8 cellular contexts compared by ENCODE assay signal in genomic region chr1:11731719-11732283, GRCh38. TPM values are rescaled to one million over a fixed set of nuclear protein-coding genes. Genes with fewer than 3 reads are reported as not detected.
DNase-seq lines count a peak whose midpoint lies in the region; TF ChIP-seq lines count a peak whose summit lies in the region.

No MANE protein-coding gene starts in this region.

- H3K27ac ChIP-seq in brain microvascular endothelial cell (peak overlapping the region; percentile 36), sigmoid colon (peak overlapping the region; percentile 84 to 85 (median 84))

- intact Hi-C loops in sigmoid colon (cut with DNase I), result loop anchor here (10.0 kb wide), 1 partner anchor 457 kb away; the partner anchor contains the start of gene UBIAD1

- peaks cover 0 to 46% (median 27%) of the 10 kb centered on the region in 4 donors for H3K4me1 ChIP-seq in sigmoid colon

- TF ChIP-seq EP300 in sigmoid colon (IDR thresholded peaks at IDR 0.05), result peak in 2 of 4 donors; percentile 2 to 9

- WGBS in sigmoid colon, 2 donors, result 35 to 68% methylated on average over 17 of the region's 17 CpGs

- TF ChIP-seq CTCF in brain microvascular endothelial cell (IDR thresholded peaks at IDR 0.05; ENCODE audit: low read depth, low read length, missing control alignments) (no peak), sigmoid colon (IDR thresholded peaks at IDR 0.05) (no peak)

- H3K27me3 Mint-ChIP-seq in immature natural killer cell (ENCODE audit: low read depth in 3 of 3), result peaks cover 3 to 15% (median 5%) of the 10 kb centered on the region in 3 donors

- H3K36me3 ChIP-seq in brain microvascular endothelial cell (replicated peaks), result no peaks in the 10 kb centered on the region
- no peaks in the 10 kb centered on the region for H3K36me3 ChIP-seq in sigmoid colon

- TF ChIP-seq POLR2A in sigmoid colon (IDR thresholded peaks at IDR 0.05), result no peak

- H3K4me1 Mint-ChIP-seq in immature natural killer cell, result peaks cover 54 to 76% of the 10 kb centered on the region in 2 donors

- H3K4me3 ChIP-seq in brain microvascular endothelial cell (ENCODE audit: low read depth, low read length) (no peak overlapping the region), sigmoid colon (peak overlapping the region; percentile 31 to 49 (median 46))

- H3K36me3 Mint-ChIP-seq in immature natural killer cell, result no peaks in the 10 kb centered on the region

- H3K27ac Mint-ChIP-seq in immature natural killer cell, result peak overlapping the region; percentile 84 to 97 (median 93)

- no peaks in the 10 kb centered on the region for H3K9me3 ChIP-seq in sigmoid colon

- peak overlapping the region; percentile 83 to 94 (median 88) for H3K4me3 Mint-ChIP-seq in immature natural killer cell

- H3K9me3 Mint-ChIP-seq in immature natural killer cell, result no peaks in the 10 kb centered on the region

- H3K27me3 ChIP-seq in brain microvascular endothelial cell (replicated peaks) (no peaks in the 10 kb centered on the region), sigmoid colon (no peaks in the 10 kb centered on the region)

- DNase-seq in COLO668 (lab: John Stamatoyannopoulos, UW; ENCODE audit: unreplicated experiment) (peak; percentile 50), NCI-H2029 treated with DMSO at 0.1 percent for 48 hours (lab: John Stamatoyannopoulos, UW) (peak; percentile 7), brain microvascular endothelial cell (peak; percentile 48), immature natural killer cell (peak in 2 of 3 donors; percentile 17 to 41), sigmoid colon (peak; percentile 94), HK-2 (ENCODE audit: unreplicated experiment) (no peak), NCI-H1417 (lab: John Stamatoyannopoulos, UW) (no peak)
- no peak for DNase-seq in stimulated activated CD8-positive, alpha-beta memory T cell treated with anti-CD3 and anti-CD28 coated beads, Interleukin-4, amount 100 ng/mL, for 48 hours

- in situ Hi-C loops in brain microvascular endothelial cell (cut with HindIII; ENCODE audit: low pct_ligation_motif_present, low sequenced_read_pairs), result no loop called here

RNA-seq across cellular contexts. Expression of gene AGTRAP, which starts 4.1 kb away (rescaled TPM):
- polyA plus RNA-seq in immature natural killer cell (100 to 1,000 TPM; 319 to 591 (median 324) TPM), sigmoid colon (10 to 100 TPM in 2 of 3 donors, 1 to 10 TPM in 1; 6.7 to 57.3 (median 12.0) TPM)
- 10 to 100 TPM; 22.8 to 58.3 (median 33.6) TPM for total RNA-seq in sigmoid colon

RNA-seq across cellular contexts. Expression of gene C1orf167, which starts 30.2 kb away (rescaled TPM):
- polyA plus RNA-seq in immature natural killer cell, result 1 to 10 TPM in 1 of 3 donors, not detected in 2; 3.0 TPM
- total RNA-seq in sigmoid colon, result 1 to 10 TPM in 2 of 4 donors, under 1 TPM in 1, not detected in 1; 0.66 to 1.8 (median 1.1) TPM
- polyA plus RNA-seq in sigmoid colon, result 1 to 10 TPM; 1.6 to 2.4 (median 2.2) TPM

RNA-seq across cellular contexts. Expression of gene DRAXIN, which starts 40.3 kb away (rescaled TPM):
- under 1 TPM; 0.29 to 0.94 (median 0.58) TPM for polyA plus RNA-seq in immature natural killer cell
- total RNA-seq in sigmoid colon, result under 1 TPM in 2 of 4 donors, not detected in 2; 0.28 to 0.36 TPM
- polyA plus RNA-seq in sigmoid colon, result under 1 TPM in 1 of 3 donors, not detected in 2; 0.13 TPM

RNA-seq across cellular contexts. Expression of gene MAD2L2, which starts 50.9 kb away (rescaled TPM):
- 100 to 1,000 TPM; 103 to 182 (median 163) TPM for polyA plus RNA-seq in immature natural killer cell
- total RNA-seq in sigmoid colon, result 10 to 100 TPM; 28.2 to 57.9 (median 41.4) TPM
- polyA plus RNA-seq in sigmoid colon, result 10 to 100 TPM in 2 of 3 donors, 1 to 10 TPM in 1; 8.8 to 26.4 (median 15.0) TPM

Comparison
In these comparisons a context has a peak if more than half of its experiments do, and no peak if none do; other contexts are left out.
1. DNase-seq: peak in COLO668 (single experiment), NCI-H2029 treated with DMSO at 0.1 percent for 48 hours (single experiment), brain microvascular endothelial cell (single experiment), immature natural killer cell (2 of 3) and sigmoid colon (single experiment); none in HK-2 (single experiment), NCI-H1417 (0 of 3) and stimulated activated CD8-positive, alpha-beta memory T cell treated with anti-CD3 and anti-CD28 coated beads, Interleukin-4, amount 100 ng/mL, for 48 hours (single experiment).
2. RNA of gene AGTRAP, which starts 4.1 kb away (polyA plus RNA-seq): 319 to 591 TPM in immature natural killer cell; 6.7 to 57.3 TPM in sigmoid colon; every median in the first group is over 4 times any median in the second.